8 cellular contexts compared by ENCODE assay signal in the genomic region with DNA sequence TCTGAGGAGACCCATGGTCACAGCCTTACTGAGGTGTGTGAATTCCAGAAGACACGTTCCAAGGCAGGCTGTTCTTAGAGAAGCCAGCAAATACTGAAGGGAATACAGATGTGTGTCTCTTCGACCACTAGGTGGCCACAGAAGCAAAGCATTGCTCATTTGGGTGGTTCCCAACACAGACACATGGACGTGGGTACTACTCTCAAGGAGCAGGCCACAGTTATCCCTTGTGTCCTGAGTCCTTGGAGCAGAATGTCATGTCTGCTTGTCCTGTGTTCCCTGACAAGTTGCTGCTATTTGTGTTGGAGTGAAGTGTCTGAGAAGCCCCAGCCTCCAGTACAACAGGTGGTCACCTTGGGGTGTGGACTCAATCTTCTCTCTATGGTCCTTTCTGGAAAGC. TPM values are rescaled to one million over a fixed set of nuclear protein-coding genes. Genes with fewer than 3 reads are reported as not detected.
DNase-seq lines count a peak whose midpoint lies in the region; ATAC-seq, FAIRE-seq and TF ChIP-seq lines count a peak whose summit lies in the region.

No MANE protein-coding gene starts in this region.

- no peak overlapping the region for H3K9ac ChIP-seq in colonic mucosa (ENCODE audit: low read depth in 2 of 2, low read length in 2 of 2)

- FAIRE-seq in H54 (lab: Jason Lieb, UNC): peak; percentile 66

- H3K27me3 ChIP-seq in CD8-positive, alpha-beta memory T cell (ENCODE audit: insufficient read depth, low read length, poor library complexity, severe bottlenecking): no peaks in the 10 kb centered on the region
- H3K27me3 ChIP-seq in colonic mucosa (no peaks in the 10 kb centered on the region), right lobe of liver (no peaks in the 10 kb centered on the region)

- H3K4me1 Mint-ChIP-seq in CD8-positive, alpha-beta memory T cell: peaks cover 53 to 67% (median 58%) of the 10 kb centered on the region in 3 donors

- H3K4me3 Mint-ChIP-seq in CD8-positive, alpha-beta memory T cell: peak overlapping the region; percentile 55 to 85 (median 77)

- ATAC-seq in right lobe of liver (peak; percentile 78 to 87 (median 78)), GM18858 (IDR thresholded peaks at IDR 0.05; ENCODE audit: unreplicated experiment) (no peak)

- peaks cover 0 to 2% of the 10 kb centered on the region in 2 donors for H3K27me3 Mint-ChIP-seq in CD8-positive, alpha-beta memory T cell

- peaks cover 45% of the 10 kb centered on the region for H3K36me3 ChIP-seq in CD8-positive, alpha-beta memory T cell (ENCODE audit: insufficient read depth, low read length)
- H3K36me3 ChIP-seq in colonic mucosa: peaks cover 6% of the 10 kb centered on the region
- peaks cover 0 to 52% (median 26%) of the 10 kb centered on the region in 4 donors for H3K36me3 ChIP-seq in right lobe of liver

- H3K27ac ChIP-seq in CD8-positive, alpha-beta memory T cell (ENCODE audit: low read depth, low read length): peak overlapping the region; percentile 72
- H3K27ac ChIP-seq in colonic mucosa (no peak overlapping the region), right lobe of liver (no peak overlapping the region)

- DNase-seq in CD8-positive, alpha-beta memory T cell: peak; percentile 26 to 72 (median 59)
- DNase-seq in H54 (ENCODE audit: insufficient read length, low spot score) (peak; percentile 59), NCI-H2227 (lab: John Stamatoyannopoulos, UW; ENCODE audit: unreplicated experiment) (peak; percentile 87), colonic mucosa (peak; percentile 66), right lobe of liver (peak in 1 of 3 donors; percentile 63)
- peak; percentile 44 for DNase-seq in activated CD4-positive, CD25-positive, alpha-beta regulatory T cell treated with anti-CD3 and anti-CD28 coated beads, Interleukin-2, amount 50 U/mL, for 72 hours
- DNase-seq in stimulated activated CD8-positive, alpha-beta memory T cell treated with anti-CD3 and anti-CD28 coated beads, Interleukin-2, amount 100 ng/mL, for 1 hour (ENCODE audit: low read depth in 2 of 2): peak; percentile 30 to 35

- TF ChIP-seq CTCF in colonic mucosa (IDR thresholded peaks at IDR 0.05) (peak; percentile 73), right lobe of liver (IDR thresholded peaks at IDR 0.05) (peak; percentile 73 to 83 (median 79))

- H3K4me1 ChIP-seq in CD8-positive, alpha-beta memory T cell (ENCODE audit: insufficient read depth, low read length): peaks cover 54% of the 10 kb centered on the region
- H3K4me1 ChIP-seq in colonic mucosa (peaks cover 5% of the 10 kb centered on the region), right lobe of liver (peaks cover 0 to 10% (median 0%) of the 10 kb centered on the region in 4 donors)

- POLR2A ChIA-PET in CD8-positive, alpha-beta memory T cell (lab: Charles Lee): interaction anchor here (0.8 to 4.4 kb wide), 6 partner anchors 17 to 235 kb away, joined by 3 to 42 read pairs (median 4); a partner anchor contains a TSS

- H3K9me3 ChIP-seq in CD8-positive, alpha-beta memory T cell (ENCODE audit: low read length): no peaks in the 10 kb centered on the region
- H3K9me3 ChIP-seq in colonic mucosa: no peaks in the 10 kb centered on the region
- H3K9me3 ChIP-seq in right lobe of liver: no peaks in the 10 kb centered on the region

- H3K27ac Mint-ChIP-seq in CD8-positive, alpha-beta memory T cell: peak overlapping the region; percentile 94 to 100 (median 98)

- peak overlapping the region; percentile 65 for H3K4me3 ChIP-seq in CD8-positive, alpha-beta memory T cell (ENCODE audit: low read length)
- H3K4me3 ChIP-seq in colonic mucosa (no peak overlapping the region), right lobe of liver (no peak overlapping the region)

- no peaks in the 10 kb centered on the region for H3K9me3 Mint-ChIP-seq in CD8-positive, alpha-beta memory T cell

- CTCF ChIA-PET in CD8-positive, alpha-beta memory T cell (lab: Charles Lee): interaction anchor here (0.8 to 7.1 kb wide), 21 partner anchors 8 to 118 kb away, joined by 3 to 95 read pairs (median 7); a partner anchor contains a TSS

- no peak for TF ChIP-seq POLR2A in H54 (IDR thresholded peaks at IDR 0.05; ENCODE audit: low read depth, low read length)
- TF ChIP-seq POLR2A in right lobe of liver (IDR thresholded peaks at IDR 0.05): no peak

- intact Hi-C loops in colonic mucosa (cut with DNase I) (loop anchor here (2.0 kb wide), 1 partner anchor 42 kb away; no protein-coding TSS in a partner anchor), right lobe of liver (cut with DNase I) (loop anchor here in 1 of 2 donors (10.0 kb wide), 1 partner anchor 48 kb away; a partner anchor contains a TSS)

- 33% methylated on average over 1 of the region's 3 CpGs for WGBS in right lobe of liver (ENCODE audit: insufficient coverage, low coverage, low lambda C conversion rate, missing lambda C conversion rate)

- peaks cover 0 to 56% (median 7%) of the 10 kb centered on the region in 3 donors for H3K36me3 Mint-ChIP-seq in CD8-positive, alpha-beta memory T cell

RNA-seq across cellular contexts. Expression of a gene that starts 30.3 kb away (rescaled TPM):
- total RNA-seq in CD8-positive, alpha-beta memory T cell: 10 to 100 TPM; 87.5 to 95.2 TPM
- polyA plus RNA-seq in CD8-positive, alpha-beta memory T cell: 178 TPM
- total RNA-seq in colonic mucosa: 10 to 100 TPM; 46.8 to 55.7 TPM
- total RNA-seq in right lobe of liver: 10 to 100 TPM; 39.7 to 74.7 (median 55.4) TPM

RNA-seq across cellular contexts. Expression of a gene that starts 32.0 kb away (rescaled TPM):
- total RNA-seq in CD8-positive, alpha-beta memory T cell: 10 to 100 TPM; 63.8 to 65.8 TPM
- polyA plus RNA-seq in CD8-positive, alpha-beta memory T cell: 75.4 TPM
- total RNA-seq in colonic mucosa (10 to 100 TPM; 25.8 to 40.2 TPM), right lobe of liver (10 to 100 TPM; 19.9 to 44.0 (median 35.5) TPM)

RNA-seq across cellular contexts. Expression of a gene that starts 32.1 kb away (rescaled TPM):
- total RNA-seq in CD8-positive, alpha-beta memory T cell: 10 to 100 TPM; 28.4 to 32.1 TPM
- polyA plus RNA-seq in CD8-positive, alpha-beta memory T cell: 21.8 TPM
- total RNA-seq in colonic mucosa: 10 to 100 TPM; 13.1 to 18.4 TPM
- total RNA-seq in right lobe of liver: 10 to 100 TPM; 15.7 to 23.2 (median 18.4) TPM

RNA-seq across cellular contexts. Expression of a gene that starts 49.7 kb away (rescaled TPM):
- under 1 TPM; 0.07 to 0.11 TPM for total RNA-seq in CD8-positive, alpha-beta memory T cell
- polyA plus RNA-seq in CD8-positive, alpha-beta memory T cell: 0.05 TPM
- under 1 TPM in 1 of 2 donors, not detected in 1; 0.08 TPM for total RNA-seq in colonic mucosa
- under 1 TPM in 5 of 6 experiments, not detected in 1; 0.06 to 0.24 (median 0.16) TPM for total RNA-seq in right lobe of liver
